In genomic region chr2:229921892-229922448, GRCh38 we compare ENCODE assay signal across 1 cellular context.
TF ChIP-seq lines count a peak whose summit lies in the region.

TRIP12 (minus strand) TSS chr2:229922009; CDS start chr2:229880079, 41,930 bp downstream.

TF ChIP-seq in HepG2, 621 proteins besides CTCF, POLR2A, EP300 and RAD21 (continued from another document and continues in another):
- TF ChIP-seq ZNF576 (CRISPR knock-in tag; IDR thresholded peaks at IDR 0.05) = 0 out of 2 replicates have a peak, but pooled peaks have one; percentile 12
- TF ChIP-seq KDM5A (IDR thresholded peaks at IDR 0.05; ENCODE audit: borderline replicate concordance, low read length) = peak; percentile 91; the same call in 1 of the 2 replicates
- peak; percentile 22; the same call in 1 of the 2 replicates for TF ChIP-seq ZHX2 (IDR thresholded peaks at IDR 0.05; ENCODE audit: low read depth)
- TF ChIP-seq ZHX2 (CRISPR knock-in tag; IDR thresholded peaks at IDR 0.05; ENCODE audit: borderline replicate concordance) = no peak
- 0 out of 2 replicates have a peak, but pooled peaks have one; percentile 22 for TF ChIP-seq E2F2 (CRISPR knock-in tag; IDR thresholded peaks at IDR 0.05; ENCODE audit: borderline replicate concordance)
- TF ChIP-seq, protein P1, sequence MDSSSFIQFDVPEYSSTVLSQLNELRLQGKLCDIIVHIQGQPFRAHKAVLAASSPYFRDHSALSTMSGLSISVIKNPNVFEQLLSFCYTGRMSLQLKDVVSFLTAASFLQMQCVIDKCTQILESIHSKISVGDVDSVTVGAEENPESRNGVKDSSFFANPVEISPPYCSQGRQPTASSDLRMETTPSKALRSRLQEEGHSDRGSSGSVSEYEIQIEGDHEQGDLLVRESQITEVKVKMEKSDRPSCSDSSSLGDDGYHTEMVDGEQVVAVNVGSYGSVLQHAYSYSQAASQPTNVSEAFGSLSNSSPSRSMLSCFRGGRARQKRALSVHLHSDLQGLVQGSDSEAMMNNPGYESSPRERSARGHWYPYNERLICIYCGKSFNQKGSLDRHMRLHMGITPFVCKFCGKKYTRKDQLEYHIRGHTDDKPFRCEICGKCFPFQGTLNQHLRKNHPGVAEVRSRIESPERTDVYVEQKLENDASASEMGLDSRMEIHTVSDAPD (CRISPR knock-in tag; IDR thresholded peaks at IDR 0.05) = peak; percentile 63; the same call in 1 of the 2 replicates
- peak in 1 of 2 experiments; percentile 89; a peak in 1 of 4 replicates for TF ChIP-seq KLF16 (CRISPR knock-in tag; IDR thresholded peaks at IDR 0.05)
- TF ChIP-seq TBX2 (CRISPR knock-in tag; IDR thresholded peaks at IDR 0.05; ENCODE audit: borderline replicate concordance) = peak; percentile 60; the same call in 1 of the 2 replicates
- peak; percentile 3; the same call in 1 of the 2 replicates for TF ChIP-seq CAMTA2 (CRISPR knock-in tag; IDR thresholded peaks at IDR 0.05; ENCODE audit: borderline replicate concordance)
- TF ChIP-seq SP2 (CRISPR knock-in tag; IDR thresholded peaks at IDR 0.05) = peak; percentile 81
- TF ChIP-seq FOXK2 (IDR thresholded peaks at IDR 0.05) = no peak
- TF ChIP-seq, protein P2, sequence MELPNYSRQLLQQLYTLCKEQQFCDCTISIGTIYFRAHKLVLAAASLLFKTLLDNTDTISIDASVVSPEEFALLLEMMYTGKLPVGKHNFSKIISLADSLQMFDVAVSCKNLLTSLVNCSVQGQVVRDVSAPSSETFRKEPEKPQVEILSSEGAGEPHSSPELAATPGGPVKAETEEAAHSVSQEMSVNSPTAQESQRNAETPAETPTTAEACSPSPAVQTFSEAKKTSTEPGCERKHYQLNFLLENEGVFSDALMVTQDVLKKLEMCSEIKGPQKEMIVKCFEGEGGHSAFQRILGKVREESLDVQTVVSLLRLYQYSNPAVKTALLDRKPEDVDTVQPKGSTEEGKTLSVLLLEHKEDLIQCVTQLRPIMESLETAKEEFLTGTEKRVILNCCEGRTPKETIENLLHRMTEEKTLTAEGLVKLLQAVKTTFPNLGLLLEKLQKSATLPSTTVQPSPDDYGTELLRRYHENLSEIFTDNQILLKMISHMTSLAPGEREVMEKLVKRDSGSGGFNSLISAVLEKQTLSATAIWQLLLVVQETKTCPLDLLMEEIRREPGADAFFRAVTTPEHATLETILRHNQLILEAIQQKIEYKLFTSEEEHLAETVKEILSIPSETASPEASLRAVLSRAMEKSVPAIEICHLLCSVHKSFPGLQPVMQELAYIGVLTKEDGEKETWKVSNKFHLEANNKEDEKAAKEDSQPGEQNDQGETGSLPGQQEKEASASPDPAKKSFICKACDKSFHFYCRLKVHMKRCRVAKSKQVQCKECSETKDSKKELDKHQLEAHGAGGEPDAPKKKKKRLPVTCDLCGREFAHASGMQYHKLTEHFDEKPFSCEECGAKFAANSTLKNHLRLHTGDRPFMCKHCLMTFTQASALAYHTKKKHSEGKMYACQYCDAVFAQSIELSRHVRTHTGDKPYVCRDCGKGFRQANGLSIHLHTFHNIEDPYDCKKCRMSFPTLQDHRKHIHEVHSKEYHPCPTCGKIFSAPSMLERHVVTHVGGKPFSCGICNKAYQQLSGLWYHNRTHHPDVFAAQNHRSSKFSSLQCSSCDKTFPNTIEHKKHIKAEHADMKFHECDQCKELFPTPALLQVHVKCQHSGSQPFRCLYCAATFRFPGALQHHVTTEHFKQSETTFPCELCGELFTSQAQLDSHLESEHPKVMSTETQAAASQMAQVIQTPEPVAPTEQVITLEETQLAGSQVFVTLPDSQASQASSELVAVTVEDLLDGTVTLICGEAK (IDR thresholded peaks at IDR 0.05) = no peak; the same call in 1 of the 2 replicates
- TF ChIP-seq, protein P2 (CRISPR knock-in tag; IDR thresholded peaks at IDR 0.05) = peak; percentile 62; the same call in 1 of the 2 replicates
- no peak for TF ChIP-seq MAF1 (CRISPR knock-in tag; IDR thresholded peaks at IDR 0.05; ENCODE audit: borderline replicate concordance)
- TF ChIP-seq, protein P3, sequence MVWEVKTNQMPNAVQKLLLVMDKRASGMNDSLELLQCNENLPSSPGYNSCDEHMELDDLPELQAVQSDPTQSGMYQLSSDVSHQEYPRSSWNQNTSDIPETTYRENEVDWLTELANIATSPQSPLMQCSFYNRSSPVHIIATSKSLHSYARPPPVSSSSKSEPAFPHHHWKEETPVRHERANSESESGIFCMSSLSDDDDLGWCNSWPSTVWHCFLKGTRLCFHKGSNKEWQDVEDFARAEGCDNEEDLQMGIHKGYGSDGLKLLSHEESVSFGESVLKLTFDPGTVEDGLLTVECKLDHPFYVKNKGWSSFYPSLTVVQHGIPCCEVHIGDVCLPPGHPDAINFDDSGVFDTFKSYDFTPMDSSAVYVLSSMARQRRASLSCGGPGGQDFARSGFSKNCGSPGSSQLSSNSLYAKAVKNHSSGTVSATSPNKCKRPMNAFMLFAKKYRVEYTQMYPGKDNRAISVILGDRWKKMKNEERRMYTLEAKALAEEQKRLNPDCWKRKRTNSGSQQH (CRISPR knock-in tag; IDR thresholded peaks at IDR 0.05; ENCODE audit: low read depth) = no peak
- 0 out of 2 replicates have a peak, but pooled peaks have one; percentile 29 for TF ChIP-seq GTF2F1 (IDR thresholded peaks at IDR 0.05; ENCODE audit: low read length)
- no peak; the same call in 1 of the 2 replicates for TF ChIP-seq ZNF20 (CRISPR knock-in tag; IDR thresholded peaks at IDR 0.05)
- peak; percentile 87 for TF ChIP-seq KAT8 (CRISPR knock-in tag; IDR thresholded peaks at IDR 0.05)
- no peak for TF ChIP-seq ZIK1 (CRISPR knock-in tag; IDR thresholded peaks at IDR 0.05; ENCODE audit: borderline replicate concordance, low read depth)
- TF ChIP-seq, protein P4, sequence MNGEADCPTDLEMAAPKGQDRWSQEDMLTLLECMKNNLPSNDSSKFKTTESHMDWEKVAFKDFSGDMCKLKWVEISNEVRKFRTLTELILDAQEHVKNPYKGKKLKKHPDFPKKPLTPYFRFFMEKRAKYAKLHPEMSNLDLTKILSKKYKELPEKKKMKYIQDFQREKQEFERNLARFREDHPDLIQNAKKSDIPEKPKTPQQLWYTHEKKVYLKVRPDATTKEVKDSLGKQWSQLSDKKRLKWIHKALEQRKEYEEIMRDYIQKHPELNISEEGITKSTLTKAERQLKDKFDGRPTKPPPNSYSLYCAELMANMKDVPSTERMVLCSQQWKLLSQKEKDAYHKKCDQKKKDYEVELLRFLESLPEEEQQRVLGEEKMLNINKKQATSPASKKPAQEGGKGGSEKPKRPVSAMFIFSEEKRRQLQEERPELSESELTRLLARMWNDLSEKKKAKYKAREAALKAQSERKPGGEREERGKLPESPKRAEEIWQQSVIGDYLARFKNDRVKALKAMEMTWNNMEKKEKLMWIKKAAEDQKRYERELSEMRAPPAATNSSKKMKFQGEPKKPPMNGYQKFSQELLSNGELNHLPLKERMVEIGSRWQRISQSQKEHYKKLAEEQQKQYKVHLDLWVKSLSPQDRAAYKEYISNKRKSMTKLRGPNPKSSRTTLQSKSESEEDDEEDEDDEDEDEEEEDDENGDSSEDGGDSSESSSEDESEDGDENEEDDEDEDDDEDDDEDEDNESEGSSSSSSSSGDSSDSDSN (CRISPR knock-in tag; IDR thresholded peaks at IDR 0.05) = peak; percentile 96
- TF ChIP-seq, protein P5, sequence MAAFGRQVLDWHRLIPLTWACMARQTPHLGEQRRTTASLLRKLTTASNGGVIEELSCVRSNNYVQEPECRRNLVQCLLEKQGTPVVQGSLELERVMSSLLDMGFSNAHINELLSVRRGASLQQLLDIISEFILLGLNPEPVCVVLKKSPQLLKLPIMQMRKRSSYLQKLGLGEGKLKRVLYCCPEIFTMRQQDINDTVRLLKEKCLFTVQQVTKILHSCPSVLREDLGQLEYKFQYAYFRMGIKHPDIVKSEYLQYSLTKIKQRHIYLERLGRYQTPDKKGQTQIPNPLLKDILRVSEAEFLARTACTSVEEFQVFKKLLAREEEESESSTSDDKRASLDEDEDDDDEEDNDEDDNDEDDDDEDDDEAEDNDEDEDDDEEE (CRISPR knock-in tag; IDR thresholded peaks at IDR 0.05) = peak; percentile 69; the same call in 1 of the 2 replicates
- 0 out of 2 replicates have a peak, but pooled peaks have one; percentile 45 for TF ChIP-seq TOE1 (CRISPR knock-in tag; IDR thresholded peaks at IDR 0.05)
- TF ChIP-seq, protein P6, sequence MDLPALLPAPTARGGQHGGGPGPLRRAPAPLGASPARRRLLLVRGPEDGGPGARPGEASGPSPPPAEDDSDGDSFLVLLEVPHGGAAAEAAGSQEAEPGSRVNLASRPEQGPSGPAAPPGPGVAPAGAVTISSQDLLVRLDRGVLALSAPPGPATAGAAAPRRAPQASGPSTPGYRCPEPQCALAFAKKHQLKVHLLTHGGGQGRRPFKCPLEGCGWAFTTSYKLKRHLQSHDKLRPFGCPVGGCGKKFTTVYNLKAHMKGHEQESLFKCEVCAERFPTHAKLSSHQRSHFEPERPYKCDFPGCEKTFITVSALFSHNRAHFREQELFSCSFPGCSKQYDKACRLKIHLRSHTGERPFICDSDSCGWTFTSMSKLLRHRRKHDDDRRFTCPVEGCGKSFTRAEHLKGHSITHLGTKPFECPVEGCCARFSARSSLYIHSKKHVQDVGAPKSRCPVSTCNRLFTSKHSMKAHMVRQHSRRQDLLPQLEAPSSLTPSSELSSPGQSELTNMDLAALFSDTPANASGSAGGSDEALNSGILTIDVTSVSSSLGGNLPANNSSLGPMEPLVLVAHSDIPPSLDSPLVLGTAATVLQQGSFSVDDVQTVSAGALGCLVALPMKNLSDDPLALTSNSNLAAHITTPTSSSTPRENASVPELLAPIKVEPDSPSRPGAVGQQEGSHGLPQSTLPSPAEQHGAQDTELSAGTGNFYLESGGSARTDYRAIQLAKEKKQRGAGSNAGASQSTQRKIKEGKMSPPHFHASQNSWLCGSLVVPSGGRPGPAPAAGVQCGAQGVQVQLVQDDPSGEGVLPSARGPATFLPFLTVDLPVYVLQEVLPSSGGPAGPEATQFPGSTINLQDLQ (CRISPR knock-in tag; IDR thresholded peaks at IDR 0.05) = 0 out of 2 replicates have a peak, but pooled peaks have one; percentile 68
- no peak for TF ChIP-seq ZNF33A (CRISPR knock-in tag; IDR thresholded peaks at IDR 0.05; ENCODE audit: borderline replicate concordance)
